Comparison of ENCODE assay signal across 8 cellular contexts in the genomic region with DNA sequence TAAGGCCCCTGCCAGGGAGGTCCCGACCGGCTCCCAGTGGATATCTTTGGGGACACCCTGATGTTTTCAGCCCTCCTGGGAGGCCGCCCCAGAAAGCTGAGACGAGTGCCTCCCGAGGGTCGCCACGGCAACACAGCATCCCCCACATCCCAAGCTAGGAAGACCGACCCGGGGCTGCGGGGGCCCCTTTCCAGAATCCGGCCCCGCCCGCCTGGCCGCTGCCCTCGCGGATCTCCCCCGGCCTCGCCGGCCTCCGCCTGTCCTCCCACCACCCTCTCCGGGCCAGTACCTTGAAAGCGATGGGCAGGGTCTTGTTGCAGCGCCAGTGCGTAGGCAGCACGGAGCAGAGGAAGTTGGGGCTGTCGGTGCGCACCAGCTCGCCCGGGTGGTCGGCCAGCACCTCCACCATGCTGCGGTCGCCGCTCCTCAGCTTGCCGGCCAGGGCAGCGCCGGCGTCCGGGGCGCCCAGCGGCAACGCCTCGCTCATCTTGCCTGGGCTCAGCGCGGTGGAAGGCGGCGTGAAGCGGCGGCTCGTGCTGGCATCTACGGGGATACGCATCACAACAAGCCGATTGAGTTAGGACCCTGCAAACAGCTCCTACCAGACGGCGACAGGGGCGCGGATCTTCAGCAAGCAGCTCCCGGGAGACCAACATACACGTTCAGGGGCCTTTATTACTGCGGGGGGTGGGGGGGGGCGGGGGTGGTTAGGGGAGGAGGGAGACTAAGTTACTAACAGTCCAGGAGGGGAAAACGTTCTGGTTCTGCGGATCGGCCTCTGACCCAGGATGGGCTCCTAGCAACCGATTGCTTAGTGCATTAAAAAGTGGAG.
DNase-seq lines count a peak whose midpoint lies in the region; ATAC-seq and TF ChIP-seq lines count a peak whose summit lies in the region.

No MANE protein-coding gene starts in this region.

- H3K9me3 ChIP-seq in OCI-LY1 (ENCODE audit: low read length), result no peaks in the 10 kb centered on the region

- H3K4me3 ChIP-seq in GM12864 (ENCODE audit: low read depth, low read length) (peak overlapping the region; percentile 61), OCI-LY1 (ENCODE audit: low read depth, low read length, poor library complexity, severe bottlenecking) (peak overlapping the region; percentile 82)

- TF ChIP-seq CTCF in GM12864 (IDR thresholded peaks at IDR 0.05; ENCODE audit: low read depth, low read length, missing control alignments) (no peak), OCI-LY1 (IDR thresholded peaks at IDR 0.05; ENCODE audit: low read length) (no peak), MCF 10A (IDR thresholded peaks at IDR 0.05; ENCODE audit: unreplicated experiment) (no peak)

- no peak for ATAC-seq in stimulated activated naive B cell treated with anti-CD40 and anti-IgM and Interleukin-4, amounts not matched to agents 10 μg/mL and 1 μg/mL and 100 μg/mL, for 72 hours (replicated peaks)
- no peak for ATAC-seq in GM21529 (IDR thresholded peaks at IDR 0.05; ENCODE audit: unreplicated experiment)

- 0 out of 2 replicates have a peak, but pooled peaks cover 10% of the 10 kb centered on the region for H3F3A ChIP-seq in OCI-LY1 (ENCODE audit: insufficient read depth, low read length)

- H3K9me2 ChIP-seq in OCI-LY1 (ENCODE audit: low read depth, low read length), result no peaks in the 10 kb centered on the region

- peaks cover 7% of the 10 kb centered on the region for H3K36me3 Mint-ChIP-seq in MCF 10A (ENCODE audit: insufficient read depth, unreplicated experiment)
- peaks cover 41 to 46% of the 10 kb centered on the region in 2 donors for H3K36me3 Mint-ChIP-seq in stimulated activated naive B cell treated with anti-CD40 and anti-IgM and Interleukin-4, amounts not matched to agents 10 μg/mL and 1 μg/mL and 100 μg/mL, for 72 hours

- H3K27ac Mint-ChIP-seq in MCF 10A (ENCODE audit: low read depth, unreplicated experiment), result peak overlapping the region; percentile 91
- peak overlapping the region; percentile 100 for H3K27ac Mint-ChIP-seq in stimulated activated naive B cell treated with anti-CD40 and anti-IgM and Interleukin-4, amounts not matched to agents 10 μg/mL and 1 μg/mL and 100 μg/mL, for 72 hours

- no peaks in the 10 kb centered on the region for H3K27me3 ChIP-seq in OCI-LY1 (ENCODE audit: insufficient read depth, low read length)

- H3K4me3 Mint-ChIP-seq in MCF 10A (ENCODE audit: unreplicated experiment), result peak overlapping the region; percentile 99
- H3K4me3 Mint-ChIP-seq in stimulated activated naive B cell treated with anti-CD40 and anti-IgM and Interleukin-4, amounts not matched to agents 10 μg/mL and 1 μg/mL and 100 μg/mL, for 72 hours, result peak overlapping the region; percentile 94 to 100

- DNase-seq in GM12864 (ENCODE audit: low read depth) (no peak), MCF 10A (ENCODE audit: unreplicated experiment) (peak; percentile 34), left kidney (ENCODE audit: low read depth, low spot score) (peak; percentile 73), UCSD-AML1 (lab: John Stamatoyannopoulos, UW; ENCODE audit: unreplicated experiment) (no peak), NOMO-1 treated with DMSO at 0.1 percent for 48 hours (lab: John Stamatoyannopoulos, UW; ENCODE audit: unreplicated experiment) (no peak)
- DNase-seq in stimulated activated naive B cell treated with anti-CD40 and anti-IgM and Interleukin-4, amounts not matched to agents 10 μg/mL and 1 μg/mL and 100 μg/mL, for 72 hours, result no peak

- BruUV-seq in MCF 10A (replicated peaks; lab: Mats Ljungman, UMichigan), result no TSS peak

- CTCF ChIA-PET in MCF 10A (lab: Yijun Ruan, JAX), result interaction anchor here (0.6 to 7.5 kb wide), 19 partner anchors 7 to 1433 kb away, joined by 3 to 78 read pairs (median 5); no protein-coding TSS in a partner anchor

- intact Hi-C loops in MCF 10A (cut with micrococcal nuclease), result loop anchor here (10.0 kb wide), 1 partner anchor 368 kb away; no protein-coding TSS in a partner anchor

- H3K79me2 ChIP-seq in OCI-LY1 (ENCODE audit: insufficient read depth, low read length), result peaks cover 25% of the 10 kb centered on the region

- POLR2A ChIA-PET in MCF 10A (lab: Yijun Ruan, JAX), result interaction anchor here (0.6 to 16.3 kb wide), 26 partner anchors 9 to 1100 kb away, joined by 3 to 972 read pairs (median 6); no protein-coding TSS in a partner anchor

- H3K4me2 ChIP-seq in OCI-LY1 (ENCODE audit: low read length), result peak overlapping the region; percentile 95

- no peaks in the 10 kb centered on the region for H3K9me3 Mint-ChIP-seq in MCF 10A (ENCODE audit: unreplicated experiment)
- no peaks in the 10 kb centered on the region for H3K9me3 Mint-ChIP-seq in stimulated activated naive B cell treated with anti-CD40 and anti-IgM and Interleukin-4, amounts not matched to agents 10 μg/mL and 1 μg/mL and 100 μg/mL, for 72 hours

- H3K9ac ChIP-seq in OCI-LY1 (ENCODE audit: low read length), result peak overlapping the region; percentile 78

- peaks cover 22% of the 10 kb centered on the region for H3K4me1 Mint-ChIP-seq in MCF 10A (ENCODE audit: insufficient read depth, unreplicated experiment)
- peaks cover 34 to 57% of the 10 kb centered on the region in 2 donors for H3K4me1 Mint-ChIP-seq in stimulated activated naive B cell treated with anti-CD40 and anti-IgM and Interleukin-4, amounts not matched to agents 10 μg/mL and 1 μg/mL and 100 μg/mL, for 72 hours

- H3K36me3 ChIP-seq in OCI-LY1 (ENCODE audit: insufficient read depth, low read length), result peaks cover 16% of the 10 kb centered on the region

- no peak overlapping the region for H2AFZ ChIP-seq in OCI-LY1 (ENCODE audit: low read length)

- H3K27me3 Mint-ChIP-seq in MCF 10A (ENCODE audit: insufficient read depth, unreplicated experiment), result no peaks in the 10 kb centered on the region
- H3K27me3 Mint-ChIP-seq in stimulated activated naive B cell treated with anti-CD40 and anti-IgM and Interleukin-4, amounts not matched to agents 10 μg/mL and 1 μg/mL and 100 μg/mL, for 72 hours, result peaks cover 0 to 4% of the 10 kb centered on the region in 2 donors

- no peaks in the 10 kb centered on the region for H4K20me1 ChIP-seq in OCI-LY1 (ENCODE audit: insufficient read depth, low read length)

- peak overlapping the region; percentile 93 for H3K27ac ChIP-seq in OCI-LY1 (ENCODE audit: low read depth, low read length, poor library complexity, severe bottlenecking)

- peaks cover 72% of the 10 kb centered on the region for H3K4me1 ChIP-seq in OCI-LY1 (ENCODE audit: insufficient read depth, low read length, severe bottlenecking)

Comparison
In these comparisons a context has a peak if more than half of its experiments do, and no peak if none do; other contexts are left out.
1. DNase-seq: peak in MCF 10A (single experiment) and left kidney (single experiment); none in GM12864 (single experiment), stimulated activated naive B cell treated with anti-CD40 and anti-IgM and Interleukin-4, amounts not matched to agents 10 μg/mL and 1 μg/mL and 100 μg/mL, for 72 hours (single experiment), UCSD-AML1 (single experiment) and NOMO-1 treated with DMSO at 0.1 percent for 48 hours (single experiment).